ENCODE assay signal across 11 cellular contexts in the genomic region with DNA sequence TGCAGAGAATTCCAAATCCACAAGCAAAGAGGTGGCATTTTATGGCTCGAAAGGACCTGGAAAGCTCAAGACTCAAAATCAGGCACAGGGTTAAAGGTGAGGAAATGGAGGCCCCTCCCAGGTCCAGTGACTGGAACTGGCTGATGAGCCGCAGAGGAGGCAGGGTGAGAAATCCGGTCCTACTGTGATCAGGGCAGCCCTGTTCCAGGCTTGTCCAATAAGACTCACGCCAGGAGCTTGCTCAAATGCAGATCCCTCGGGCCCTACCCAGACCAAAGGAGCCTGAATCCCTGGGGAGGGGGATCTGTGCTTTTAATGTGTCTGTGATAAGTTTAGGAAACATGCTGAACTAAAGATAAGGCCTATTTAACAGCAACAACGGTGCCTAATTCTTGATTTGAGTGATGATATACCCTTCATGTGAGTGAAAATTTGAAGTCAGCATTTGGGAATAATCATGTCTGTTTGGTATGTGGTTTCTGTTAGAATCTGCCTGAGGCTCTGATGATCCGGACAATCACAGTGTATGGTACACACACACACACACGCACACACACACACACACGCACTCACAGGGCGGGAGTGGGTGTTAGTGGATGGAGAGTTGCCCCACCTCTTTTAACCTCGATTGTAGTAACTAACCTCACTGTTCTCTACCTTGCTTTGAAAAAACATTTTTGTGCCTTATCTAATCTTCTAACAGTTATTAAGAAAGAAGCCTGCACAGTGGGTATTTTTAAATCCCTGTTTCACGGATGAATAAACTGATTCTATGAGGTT. TPM values are rescaled to one million over a fixed set of nuclear protein-coding genes. Genes with fewer than 3 reads are reported as not detected.
DNase-seq lines count a peak whose midpoint lies in the region; ATAC-seq, FAIRE-seq and TF ChIP-seq lines count a peak whose summit lies in the region.
"Had no signal": no experiment of that assay in that cellular context is flagged by ENCODE, and none has a peak within 500 bp of the region (broad histone marks: within the 10 kb centered on the region; RNA-seq: fewer than 3 reads in every experiment).

No MANE protein-coding gene starts in this region.

- ATAC-seq in Right ventricle myocardium superior (ENCODE audit: poor library complexity), result no peak

- H3K9ac ChIP-seq in H9 (ENCODE audit: extremely low read depth, insufficient read length, low read length), result no peak overlapping the region
- peak overlapping the region; percentile 24 for H3K9ac ChIP-seq in adipocyte (ENCODE audit: low read length)
- peak overlapping the region; percentile 78 for H3K9ac ChIP-seq in keratinocyte (ENCODE audit: control insufficient read depth, extremely low read depth, insufficient read depth, low read length)

- H3K14ac ChIP-seq in H9 (ENCODE audit: insufficient read depth, low read length), result no peak overlapping the region

- POLR2A ChIA-PET in activated CD4-positive, alpha-beta memory T cell treated with anti-CD3 and anti-CD28 coated beads for 36 hours (lab: Charles Lee), result interaction anchor here (0.9 kb wide), 1 partner anchor 33 kb away, joined by 3 read pairs; no protein-coding TSS in a partner anchor

- peak overlapping the region in 2 of 3 experiments; percentile 11 to 92; a peak in 3 of 7 replicates for H3K27ac Mint-ChIP-seq in H9
- H3K27ac Mint-ChIP-seq in activated CD4-positive, alpha-beta memory T cell treated with anti-CD3 and anti-CD28 coated beads for 36 hours, result no peak overlapping the region

- no peaks in the 10 kb centered on the region for H3K36me3 ChIP-seq in adipocyte (ENCODE audit: control insufficient read depth, insufficient read depth, low read length, severe bottlenecking)
- no peaks in the 10 kb centered on the region for H3K36me3 ChIP-seq in keratinocyte (ENCODE audit: control insufficient read depth in 2 of 2, extremely low read depth in 1 of 2, insufficient read depth in 2 of 2, low read length in 2 of 2)
- no peaks in the 10 kb centered on the region for H3K36me3 ChIP-seq in thyroid gland

- H3K4me1 ChIP-seq in H9 (ENCODE audit: insufficient read depth, low read length) (peaks cover 2% of the 10 kb centered on the region; the same call in 1 of the 2 replicates), adipocyte (ENCODE audit: control insufficient read depth, insufficient read depth, low read length) (peaks cover 43% of the 10 kb centered on the region), keratinocyte (ENCODE audit: control insufficient read depth, extremely low read depth, insufficient read depth, low read length) (peaks cover 63% of the 10 kb centered on the region), thyroid gland (peaks cover 28 to 59% of the 10 kb centered on the region in 2 donors)
- H3K4me1 ChIP-seq: testis had no signal

- H2BK15ac ChIP-seq in H9 (ENCODE audit: low read depth, low read length), result no peak overlapping the region

- H3K79me2 ChIP-seq in H9 (ENCODE audit: insufficient read depth, low read length) (no peaks in the 10 kb centered on the region), keratinocyte (ENCODE audit: control insufficient read depth, insufficient read depth, low read length) (no peaks in the 10 kb centered on the region)

- no peak overlapping the region for H3K18ac ChIP-seq in H9 (ENCODE audit: insufficient read length, low read depth, low read length)

- intact Hi-C loops in thyroid gland (cut with DNase I), result no loop called here
- intact Hi-C loops in activated CD4-positive, alpha-beta memory T cell treated with anti-CD3 and anti-CD28 coated beads for 36 hours (cut with micrococcal nuclease), result no loop called here
- intact Hi-C loops in Right ventricle myocardium superior (cut with DNase I), result no loop called here

- TF ChIP-seq CTCF in H9 (conservative IDR thresholded peaks at IDR 0.05) (no peak), keratinocyte (optimal IDR thresholded peaks at IDR 0.05 in 1 of 3, IDR thresholded peaks at IDR 0.05 in 1 of 3, conservative IDR thresholded peaks at IDR 0.05 in 1 of 3; ENCODE audit: extremely low read depth in 1 of 3, insufficient read depth in 2 of 3, low read length in 3 of 3) (no peak), thyroid gland (IDR thresholded peaks at IDR 0.05) (no peak)

- no peak overlapping the region for H3K23ac ChIP-seq in H9 (ENCODE audit: insufficient read length, low read depth, low read length)

- no peak overlapping the region for H2BK12ac ChIP-seq in H9 (ENCODE audit: insufficient read length, low read depth, low read length)

- no peak overlapping the region for H4K91ac ChIP-seq in H9 (ENCODE audit: insufficient read length, low read depth, low read length)

- H2BK5ac ChIP-seq in H9 (ENCODE audit: insufficient read length, low read length), result no peak overlapping the region

- peaks cover 22 to 35% of the 10 kb centered on the region in 2 experiments for H3K4me1 Mint-ChIP-seq in H9
- peaks cover 56% of the 10 kb centered on the region for H3K4me1 Mint-ChIP-seq in activated CD4-positive, alpha-beta memory T cell treated with anti-CD3 and anti-CD28 coated beads for 36 hours (ENCODE audit: low read depth)

- H4K5ac ChIP-seq in H9 (ENCODE audit: insufficient read length, low read depth, low read length), result no peak overlapping the region

- no peak overlapping the region for H2BK20ac ChIP-seq in H9 (ENCODE audit: low read depth, low read length, poor library complexity, severe bottlenecking)

- CTCF ChIA-PET in activated CD4-positive, alpha-beta memory T cell treated with anti-CD3 and anti-CD28 coated beads for 36 hours (lab: Charles Lee), result no interaction called here

- no peak overlapping the region for H3K27ac ChIP-seq in H9 (ENCODE audit: insufficient read length, low read depth, low read length)
- H3K27ac ChIP-seq in keratinocyte (ENCODE audit: control insufficient read depth, insufficient read depth, low read length), result peak overlapping the region; percentile 97
- peak overlapping the region in 2 of 3 donors; percentile 52 to 54 for H3K27ac ChIP-seq in thyroid gland
- H3K27ac ChIP-seq: testis had no signal

- H3K9me3 ChIP-seq in H9 (ENCODE audit: control insufficient read depth, low read depth, low read length) (no peaks in the 10 kb centered on the region), adipocyte (ENCODE audit: control insufficient read depth, low read length) (no peaks in the 10 kb centered on the region), keratinocyte (ENCODE audit: control insufficient read depth, low read depth, low read length) (no peaks in the 10 kb centered on the region), thyroid gland (no peaks in the 10 kb centered on the region)
- H3K9me3 ChIP-seq: testis had no signal

- no CpG with 5 or more reads among the region's 12 CpGs for WGBS in H9 (ENCODE audit: extremely low coverage, insufficient read length, low lambda C conversion rate)
- 69 to 73% methylated on average over 11 of the region's 12 CpGs for WGBS in thyroid gland, 2 donors

- no peak overlapping the region for H4K8ac ChIP-seq in H9 (replicated peaks; ENCODE audit: insufficient read length, low read depth, low read length)

- DNase-seq in H9, result no peak
- DNase-seq in adipocyte (ENCODE audit: low read depth), result peak; percentile 58
- DNase-seq in keratinocyte (ENCODE audit: low read depth, low spot score), result no peak
- no peak for DNase-seq in thyroid gland
- DNase-seq in activated CD4-positive, alpha-beta memory T cell treated with anti-CD3 and anti-CD28 coated beads for 36 hours, result no peak
- no peak for DNase-seq in 8988T
- DNase-seq in COR-L47 (lab: John Stamatoyannopoulos, UW), result no peak
- no peak for DNase-seq in Right ventricle myocardium superior
- DNase-seq: DND-41, NCI-H1436 treated with DMSO at 0.1 percent for 48 hours, testis had no signal

- H3K4me3 ChIP-seq in adipocyte (ENCODE audit: low read length) (no peak overlapping the region), keratinocyte (ENCODE audit: control insufficient read depth in 2 of 3, extremely low read depth in 1 of 3, insufficient read depth in 2 of 3, low read depth in 1 of 3, low read length in 3 of 3) (peak overlapping the region in 1 of 3 experiments; percentile 4), thyroid gland (replicated peaks in 1 of 3) (no peak overlapping the region)
- H3K4me3 ChIP-seq: testis had no signal

- no peaks in the 10 kb centered on the region for H3K9me3 Mint-ChIP-seq in H9
- no peaks in the 10 kb centered on the region for H3K9me3 Mint-ChIP-seq in activated CD4-positive, alpha-beta memory T cell treated with anti-CD3 and anti-CD28 coated beads for 36 hours

- peak; percentile 72 for FAIRE-seq in keratinocyte (lab: Jason Lieb, UNC)

- H3T11ph ChIP-seq in H9 (ENCODE audit: low read length), result no peak overlapping the region

- no peak overlapping the region for H3K4ac ChIP-seq in H9 (ENCODE audit: low read depth, low read length)

- H2AFZ ChIP-seq in H9 (ENCODE audit: low read length), result no peak overlapping the region
- no peak overlapping the region for H2AFZ ChIP-seq in keratinocyte (ENCODE audit: control insufficient read depth, low read length)

- H3K79me1 ChIP-seq in H9 (ENCODE audit: insufficient read depth, low read depth, low read length, poor library complexity, severe bottlenecking), result no peaks in the 10 kb centered on the region

- H3K4me3 Mint-ChIP-seq in H9, result peak overlapping the region in 1 of 2 experiments; percentile 59; a peak in 2 of 5 replicates
- no peak overlapping the region for H3K4me3 Mint-ChIP-seq in activated CD4-positive, alpha-beta memory T cell treated with anti-CD3 and anti-CD28 coated beads for 36 hours

- H3K36me3 Mint-ChIP-seq in H9 (ENCODE audit: insufficient read depth in 1 of 3, low read depth in 3 of 3), result no peaks in the 10 kb centered on the region; a peak in 1 of 7 replicates
- no peaks in the 10 kb centered on the region for H3K36me3 Mint-ChIP-seq in activated CD4-positive, alpha-beta memory T cell treated with anti-CD3 and anti-CD28 coated beads for 36 hours

- H3K56ac ChIP-seq in H9 (ENCODE audit: insufficient read length, low read depth, low read length), result no peak overlapping the region

- H4K20me1 ChIP-seq in H9 (ENCODE audit: control insufficient read depth, insufficient read depth, insufficient read length) (no peaks in the 10 kb centered on the region), keratinocyte (ENCODE audit: control insufficient read depth, extremely low read depth, insufficient read depth, low read length) (no peaks in the 10 kb centered on the region)

- H3K23me2 ChIP-seq in H9 (ENCODE audit: insufficient read length, low read depth, low read length, poor library complexity, severe bottlenecking), result no peaks in the 10 kb centered on the region

- peaks cover 3% of the 10 kb centered on the region for H3K9me1 ChIP-seq in keratinocyte (ENCODE audit: control insufficient read depth, extremely low read depth, insufficient read depth, low read length)

- H3K27me3 Mint-ChIP-seq in H9 (ENCODE audit: low read depth), result peaks cover 69% of the 10 kb centered on the region
- H3K27me3 Mint-ChIP-seq in activated CD4-positive, alpha-beta memory T cell treated with anti-CD3 and anti-CD28 coated beads for 36 hours, result no peaks in the 10 kb centered on the region

- TF ChIP-seq POLR2A in thyroid gland (IDR thresholded peaks at IDR 0.05), result no peak

- no peak overlapping the region for H2AK5ac ChIP-seq in H9 (ENCODE audit: insufficient read length, low read length)

- no peaks in the 10 kb centered on the region for H3K27me3 ChIP-seq in H9 (ENCODE audit: insufficient read depth, low read length)
- H3K27me3 ChIP-seq in adipocyte (replicated peaks; ENCODE audit: control insufficient read depth, insufficient read depth, low read length), result no peaks in the 10 kb centered on the region
- no peaks in the 10 kb centered on the region for H3K27me3 ChIP-seq in keratinocyte (ENCODE audit: control insufficient read depth, extremely low read depth, insufficient read depth, low read length)
- H3K27me3 ChIP-seq in thyroid gland, result no peaks in the 10 kb centered on the region
- H3K27me3 ChIP-seq: testis had no signal

- dilution Hi-C loops in keratinocyte (cut with MboI; ENCODE audit: extremely low pct_ligation_motif_present, low sequenced_read_pairs), result no loop called here

- H3K4me2 ChIP-seq in H9 (ENCODE audit: insufficient read depth, insufficient read length, low read length) (no peak overlapping the region), keratinocyte (ENCODE audit: control insufficient read depth, extremely low read depth, insufficient read depth, low read depth, low read length) (peak overlapping the region; percentile 67)

- H2BK120ac ChIP-seq in H9 (ENCODE audit: low read depth, low read length, poor library complexity, severe bottlenecking), result peak overlapping the region; percentile 2

RNA-seq across cellular contexts. Expression of gene LYST, which starts 54.1 kb away (rescaled TPM):
- 0.13 and 0.57 TPM in 2 replicates for total RNA-seq in H9 (2021)
- polyA plus RNA-seq in keratinocyte, result 9.5 to 30.9 TPM (median 24.7 TPM) in 3 replicates
- polyA plus RNA-seq in keratinocyte (2011; ENCODE audit: low read depth), result 29.2 TPM
- polyA plus RNA-seq in keratinocyte (2011; cell fraction: cytosol; rRNA removed), result 5.9 and 13.2 TPM in 2 replicates
- 49.0 and 52.9 TPM in 2 replicates for polyA plus RNA-seq in keratinocyte (2011; cell fraction: nucleus; rRNA removed)
- polyA plus RNA-seq in keratinocyte (2012; ENCODE audit: low replicate concordance), result 7.7 and 20.9 TPM in 2 replicates
- 13.1 to 108 TPM (median 83.3 TPM) in 3 replicates for polyA minus RNA-seq in keratinocyte
- 11.1 TPM for polyA minus RNA-seq in keratinocyte (2011; cell fraction: cytosol; rRNA and poly(A)+ RNA removed)
- polyA minus RNA-seq in keratinocyte (2011; cell fraction: nucleus; rRNA and poly(A)+ RNA removed), result 126 and 238 TPM in 2 replicates
- total RNA-seq in thyroid gland, result 10 to 100 TPM; 46.8 to 68.4 (median 47.8) TPM
- total RNA-seq in activated CD4-positive, alpha-beta memory T cell treated with anti-CD3 and anti-CD28 coated beads for 36 hours, result 10 to 100 TPM; 26.5 to 28.0 TPM
- total RNA-seq in Right ventricle myocardium superior, result 9.7 TPM
